In the genomic region with DNA sequence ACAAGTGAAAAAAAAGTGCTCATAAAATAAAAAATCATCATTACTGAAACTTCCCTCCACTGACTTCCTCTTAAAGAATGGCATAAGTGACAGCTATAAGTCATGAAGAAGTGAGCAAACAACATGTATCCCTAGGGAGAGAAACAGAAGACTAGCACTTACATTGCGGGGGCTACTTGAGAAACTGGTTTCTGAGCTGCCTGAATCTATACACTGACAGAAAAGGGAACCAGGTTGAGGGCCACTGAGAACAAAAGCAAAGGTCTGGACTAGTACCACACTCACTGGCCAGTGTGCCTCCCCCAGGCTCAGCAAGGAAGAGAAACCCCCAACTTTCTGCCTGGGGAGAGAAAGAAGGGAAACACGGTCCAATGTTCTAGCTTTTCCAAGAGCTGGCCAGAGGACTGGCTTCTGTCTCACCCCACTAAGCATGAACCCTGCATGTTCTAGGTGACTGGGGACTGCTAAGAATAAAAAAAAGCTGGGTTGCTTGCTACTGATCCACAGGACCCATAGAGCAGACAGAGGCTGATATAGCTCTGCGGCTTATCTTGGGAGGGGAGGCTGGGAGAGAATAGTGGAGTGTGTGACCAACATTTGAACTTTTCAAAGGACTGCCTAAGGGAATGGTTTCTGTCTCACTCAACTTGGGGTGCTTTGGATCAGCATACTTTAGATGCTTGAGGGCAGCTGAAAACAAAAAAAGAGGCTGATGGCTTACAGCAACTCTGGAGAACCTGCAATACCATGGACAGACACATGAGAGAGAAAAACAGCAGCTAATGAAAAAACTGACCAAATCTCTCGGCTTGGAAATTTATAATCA, we compare ENCODE assay signal across 8 cellular contexts. TPM values are rescaled to one million over a fixed set of nuclear protein-coding genes. Genes with fewer than 3 reads are reported as not detected.
A peak's percentile ranks its signal among the peaks of the same experiment; 100 is the strongest.
DNase-seq lines count a peak whose midpoint lies in the region; ATAC-seq and TF ChIP-seq lines count a peak whose summit lies in the region.

No MANE protein-coding gene starts in this region.

- no peaks in the 10 kb centered on the region for H3K27me3 ChIP-seq in CD4-positive, alpha-beta memory T cell (ENCODE audit: insufficient read depth, low read length)

- CTCF ChIA-PET in WTC11 (lab: Charles Lee) (interaction anchor here (0.7 to 1.0 kb wide), 3 partner anchors 16 to 186 kb away, joined by 3 read pairs; a partner anchor contains a TSS), RWPE1 (lab: Yijun Ruan, JAX) (no interaction called here)
- CTCF ChIA-PET in CD4-positive, alpha-beta memory T cell (lab: Charles Lee; ENCODE audit: partially characterized antibody), result no interaction called here

- H3K4me3 ChIP-seq in CD4-positive, alpha-beta memory T cell (ENCODE audit: low read length in 2 of 2), result no peak overlapping the region

- H3K4me1 ChIP-seq in CD4-positive, alpha-beta memory T cell (ENCODE audit: insufficient read depth, low read length), result no peaks in the 10 kb centered on the region

- TF ChIP-seq CTCF in WTC11 (IDR thresholded peaks at IDR 0.05), result no peak
- peak; percentile 26 for TF ChIP-seq CTCF in osteocyte (IDR thresholded peaks at IDR 0.05)
- TF ChIP-seq CTCF in RWPE1 (conservative IDR thresholded peaks at IDR 0.05; ENCODE audit: low read depth), result no peak

- H3K27ac Mint-ChIP-seq in WTC11, result no peak overlapping the region
- H3K27ac Mint-ChIP-seq in osteocyte (ENCODE audit: unreplicated experiment), result peak overlapping the region; percentile 68
- H3K27ac Mint-ChIP-seq in CD4-positive, alpha-beta memory T cell, result peak overlapping the region in 1 of 7 donors; percentile 11

- intact Hi-C loops in CD4-positive, alpha-beta memory T cell (cut with micrococcal nuclease), result no loop called here

- H3K4me1 Mint-ChIP-seq in WTC11, result no peaks in the 10 kb centered on the region
- H3K4me1 Mint-ChIP-seq in osteocyte (ENCODE audit: unreplicated experiment), result peaks cover 34% of the 10 kb centered on the region
- H3K4me1 Mint-ChIP-seq in CD4-positive, alpha-beta memory T cell, result peaks cover 4 to 16% (median 12%) of the 10 kb centered on the region in 4 donors

- H3K36me3 ChIP-seq in CD4-positive, alpha-beta memory T cell (ENCODE audit: insufficient read depth, low read length), result no peaks in the 10 kb centered on the region

- POLR2A ChIA-PET in WTC11 (lab: Charles Lee), result no interaction called here
- POLR2A ChIA-PET in CD4-positive, alpha-beta memory T cell (lab: Charles Lee; ENCODE audit: partially characterized antibody), result no interaction called here
- POLR2A ChIA-PET in RWPE1 (lab: Yijun Ruan, JAX; ENCODE audit: low non-redundant PET), result no interaction called here

- no peaks in the 10 kb centered on the region for H3K9me3 ChIP-seq in CD4-positive, alpha-beta memory T cell (ENCODE audit: control insufficient read depth in 1 of 2, low read length in 2 of 2)

- no peak for DNase-seq in WTC11 (ENCODE audit: low spot score)
- no peak for DNase-seq in osteocyte (ENCODE audit: extremely low spot score, unreplicated experiment)
- no peak for DNase-seq in iPS-NIHi11 (ENCODE audit: low spot score)
- no peak for DNase-seq in CD4-positive, alpha-beta memory T cell
- DNase-seq in activated gamma-delta T cell (lab: John Stamatoyannopoulos, UW), result no peak
- DNase-seq in RWPE1 (ENCODE audit: low spot score), result no peak

- H3K9me3 Mint-ChIP-seq in WTC11 (no peaks in the 10 kb centered on the region), osteocyte (ENCODE audit: unreplicated experiment) (no peaks in the 10 kb centered on the region)
- no peaks in the 10 kb centered on the region for H3K9me3 Mint-ChIP-seq in CD4-positive, alpha-beta memory T cell

- H3K4me3 Mint-ChIP-seq in WTC11 (no peak overlapping the region), osteocyte (ENCODE audit: unreplicated experiment) (no peak overlapping the region)
- no peak overlapping the region for H3K4me3 Mint-ChIP-seq in CD4-positive, alpha-beta memory T cell

- ATAC-seq in GM19025 (IDR thresholded peaks at IDR 0.05; ENCODE audit: low read depth, unreplicated experiment), result peak; percentile 78
- ATAC-seq in HG03025 (IDR thresholded peaks at IDR 0.05; ENCODE audit: low FRiP score, unreplicated experiment), result peak; percentile 77
- peak; percentile 72 for ATAC-seq in WTC11

- H3K36me3 Mint-ChIP-seq in WTC11 (peaks cover 24% of the 10 kb centered on the region), osteocyte (ENCODE audit: unreplicated experiment) (peaks cover 12% of the 10 kb centered on the region)
- peaks cover 30 to 34% of the 10 kb centered on the region in 2 donors for H3K36me3 Mint-ChIP-seq in CD4-positive, alpha-beta memory T cell

- H3K27ac ChIP-seq in CD4-positive, alpha-beta memory T cell (ENCODE audit: low read depth, low read length), result no peak overlapping the region
- no peak overlapping the region for H3K27ac ChIP-seq in RWPE1

- H3K27me3 Mint-ChIP-seq in WTC11 (ENCODE audit: low read depth) (no peaks in the 10 kb centered on the region), osteocyte (ENCODE audit: unreplicated experiment) (no peaks in the 10 kb centered on the region)
- no peaks in the 10 kb centered on the region for H3K27me3 Mint-ChIP-seq in CD4-positive, alpha-beta memory T cell

TF ChIP-seq in WTC11, 78 proteins besides CTCF, POLR2A, EP300 and RAD21:
- TF ChIP-seq ZNF671 (CRISPR knock-in tag; IDR thresholded peaks at IDR 0.05) (no peak), CREB1 (CRISPR knock-in tag; IDR thresholded peaks at IDR 0.05) (no peak)
TF ChIP-seq in WTC11: peak in this region for 0.

RNA-seq across cellular contexts. Expression of a gene that starts 8.1 kb away (rescaled TPM):
- total RNA-seq in WTC11 (2021), result 20.9 to 24.4 TPM (median 22.9 TPM) in 3 replicates
- 13.4 and 18.6 TPM in 2 replicates for total RNA-seq in osteocyte
- 10 to 100 TPM; 17.5 to 17.6 TPM for total RNA-seq in CD4-positive, alpha-beta memory T cell
- polyA plus RNA-seq in CD4-positive, alpha-beta memory T cell, result 10 to 100 TPM; 11.9 to 13.8 TPM
